Comparison of ENCODE assay signal across 24 cellular contexts in genomic region chr1:230827801-230828200, GRCh38. TPM values are rescaled to one million over a fixed set of nuclear protein-coding genes. Genes with fewer than 3 reads are reported as not detected.
DNase-seq lines count a peak whose midpoint lies in the region; ATAC-seq and TF ChIP-seq lines count a peak whose summit lies in the region.
"Had no signal": no experiment of that assay in that cellular context is flagged by ENCODE, and none has a peak within 500 bp of the region (broad histone marks: within the 10 kb centered on the region; RNA-seq: fewer than 3 reads in every experiment).

No MANE protein-coding gene starts in this region.

- H3K36me3 ChIP-seq in ascending aorta (no peaks in the 10 kb centered on the region), thoracic aorta (no peaks in the 10 kb centered on the region), H7 (replicated peaks; ENCODE audit: control insufficient read depth, insufficient read depth, low read length) (no peaks in the 10 kb centered on the region)
- H3K36me3 ChIP-seq: colonic mucosa, Peyer's patch, SJSA1, spleen, uterus had no signal

- peak in 1 of 2 donors; percentile 62 for DNase-seq in ascending aorta (ENCODE audit: low spot score in 2 of 2)
- DNase-seq in ecto neural progenitor cell (ENCODE audit: low spot score) = peak; percentile 27
- peak; percentile 65 for DNase-seq in osteocyte (ENCODE audit: extremely low spot score, unreplicated experiment)
- DNase-seq in thoracic aorta (ENCODE audit: low spot score) = no peak
- no peak for DNase-seq in NOMO-1 (lab: John Stamatoyannopoulos, UW; ENCODE audit: unreplicated experiment in 2 of 2)
- DNase-seq in left colon = no peak
- no peak for DNase-seq in H7
- DNase-seq: activated CD4-positive, alpha-beta T cell treated with anti-CD3 and anti-CD28 coated beads for 4 hours; activated CD8-positive, alpha-beta memory T cell treated with anti-CD3 and anti-CD28 coated beads, Interleukin-2, amount 10 ng/mL, durations not matched to agents 7 days and 5 days; CD4-positive, CD25-positive, alpha-beta regulatory T cell; colonic mucosa; H9; mucosa of descending colon; NCI-H2081; NK-92 treated with Interleukin-12 subunit alpha and Interleukin-12 subunit beta, amount 100 ng/mL, for 24 hours; Peyer's patch; spleen; stimulated activated CD4-positive, alpha-beta T cell treated with anti-CD3 and anti-CD28 coated beads, Interleukin-4, amount 100 ng/mL, for 24 hours; T-helper 1 cell had no signal

- H3K9me3 ChIP-seq in ascending aorta = no peaks in the 10 kb centered on the region
- H3K9me3 ChIP-seq in thoracic aorta = no peaks in the 10 kb centered on the region
- H3K9me3 ChIP-seq: colonic mucosa, mucosa of descending colon, Peyer's patch, SJSA1, uterus had no signal

- no peaks in the 10 kb centered on the region for H3K27me3 Mint-ChIP-seq in osteocyte (ENCODE audit: unreplicated experiment)
- H3K27me3 Mint-ChIP-seq: activated CD8-positive, alpha-beta memory T cell treated with anti-CD3 and anti-CD28 coated beads, Interleukin-2, amount 10 ng/mL, durations not matched to agents 7 days and 5 days; activated naive CD8-positive, alpha-beta T cell had no signal

- peaks cover 58% of the 10 kb centered on the region for H3K4me1 Mint-ChIP-seq in osteocyte (ENCODE audit: unreplicated experiment)
- H3K4me1 Mint-ChIP-seq: activated CD8-positive, alpha-beta memory T cell treated with anti-CD3 and anti-CD28 coated beads, Interleukin-2, amount 10 ng/mL, durations not matched to agents 7 days and 5 days; CD4-positive, CD25-positive, alpha-beta regulatory T cell; H9 had no signal

- H3K27ac ChIP-seq in ascending aorta (peak overlapping the region; percentile 90 to 94), thoracic aorta (peak overlapping the region; percentile 84 to 91)
- H3K27ac ChIP-seq: colonic mucosa, Peyer's patch, SJSA1 had no signal

- peak overlapping the region; percentile 62 for H3K27ac Mint-ChIP-seq in osteocyte (ENCODE audit: unreplicated experiment)
- H3K27ac Mint-ChIP-seq: activated CD8-positive, alpha-beta memory T cell treated with anti-CD3 and anti-CD28 coated beads, Interleukin-2, amount 10 ng/mL, durations not matched to agents 7 days and 5 days; activated naive CD8-positive, alpha-beta T cell; activated T-helper 1 cell treated with anti-CD3 and anti-CD28 coated beads, Interleukin-12 subunit alpha, Interleukin-12 subunit beta, Interleukin-2, Interleukin-4 antibody, amounts not matched to agents 30 ng/mL and 10 ng/mL and 1 ng/mL, durations not matched to agents 14 hours and 24 hours and 36 hours; CD4-positive, CD25-positive, alpha-beta regulatory T cell; stimulated activated naive CD8-positive, alpha-beta T cell treated with anti-CD3 and anti-CD28 coated beads, Interleukin-15, Interleukin-2, amounts not matched to agents 100 ng/mL and 50 ng/mL, for 24 hours had no signal

- peaks cover 2% of the 10 kb centered on the region for H3K36me3 Mint-ChIP-seq in osteocyte (ENCODE audit: unreplicated experiment)
- H3K36me3 Mint-ChIP-seq: activated CD8-positive, alpha-beta memory T cell treated with anti-CD3 and anti-CD28 coated beads, Interleukin-2, amount 10 ng/mL, durations not matched to agents 7 days and 5 days; activated naive CD8-positive, alpha-beta T cell; CD4-positive, CD25-positive, alpha-beta regulatory T cell had no signal

- H3K4me3 Mint-ChIP-seq in osteocyte (ENCODE audit: unreplicated experiment) = no peak overlapping the region
- H3K4me3 Mint-ChIP-seq: activated CD8-positive, alpha-beta memory T cell treated with anti-CD3 and anti-CD28 coated beads, Interleukin-2, amount 10 ng/mL, durations not matched to agents 7 days and 5 days; activated naive CD8-positive, alpha-beta T cell; activated T-helper 1 cell treated with anti-CD3 and anti-CD28 coated beads, Interleukin-12 subunit alpha, Interleukin-12 subunit beta, Interleukin-2, Interleukin-4 antibody, amounts not matched to agents 30 ng/mL and 10 ng/mL and 1 ng/mL, durations not matched to agents 14 hours and 24 hours and 36 hours; CD4-positive, CD25-positive, alpha-beta regulatory T cell; H9; stimulated activated naive CD8-positive, alpha-beta T cell treated with anti-CD3 and anti-CD28 coated beads, Interleukin-15, Interleukin-2, amounts not matched to agents 100 ng/mL and 50 ng/mL, for 24 hours had no signal

- H3K4me3 ChIP-seq in ascending aorta (no peak overlapping the region), thoracic aorta (no peak overlapping the region), H7 (ENCODE audit: insufficient read depth, low read depth, low read length) (no peak overlapping the region)
- H3K4me3 ChIP-seq: colonic mucosa, mucosa of descending colon, Peyer's patch, SJSA1, spleen, uterus had no signal

- no peak for TF ChIP-seq CTCF in ascending aorta (IDR thresholded peaks at IDR 0.05)
- TF ChIP-seq CTCF in osteocyte (IDR thresholded peaks at IDR 0.05) = no peak
- no peak for TF ChIP-seq CTCF in thoracic aorta (IDR thresholded peaks at IDR 0.05)

- H3K9me3 Mint-ChIP-seq in osteocyte (ENCODE audit: unreplicated experiment) = peaks cover under 1% of the 10 kb centered on the region
- H3K9me3 Mint-ChIP-seq: activated T-helper 1 cell treated with anti-CD3 and anti-CD28 coated beads, Interleukin-12 subunit alpha, Interleukin-12 subunit beta, Interleukin-2, Interleukin-4 antibody, amounts not matched to agents 30 ng/mL and 10 ng/mL and 1 ng/mL, durations not matched to agents 14 hours and 24 hours and 36 hours; H9 had no signal

- H3K27me3 ChIP-seq in ascending aorta = no peaks in the 10 kb centered on the region
- H3K27me3 ChIP-seq in thoracic aorta (replicated peaks; ENCODE audit: insufficient read depth) = no peaks in the 10 kb centered on the region
- no peaks in the 10 kb centered on the region for H3K27me3 ChIP-seq in H7 (ENCODE audit: control insufficient read depth, insufficient read depth, low read length)
- H3K27me3 ChIP-seq: colonic mucosa, Peyer's patch, SJSA1, uterus had no signal

- intact Hi-C loops in ascending aorta (cut with DNase I) (no loop called here), left colon (cut with DNase I, micrococcal nuclease) (no loop called here)

- ATAC-seq in thoracic aorta (ENCODE audit: insufficient number of reproducible peaks, low FRiP score, low read depth) = no peak
- ATAC-seq in left colon = no peak
- ATAC-seq: activated CD8-positive, alpha-beta memory T cell treated with anti-CD3 and anti-CD28 coated beads, Interleukin-2, amount 10 ng/mL, durations not matched to agents 7 days and 5 days; mucosa of descending colon had no signal

- H3K4me1 ChIP-seq in ascending aorta = peaks cover 24 to 60% of the 10 kb centered on the region in 2 donors
- H3K4me1 ChIP-seq in thoracic aorta (ENCODE audit: control insufficient read depth in 1 of 2, low read depth in 2 of 2) = peaks cover 47 to 85% of the 10 kb centered on the region in 2 donors
- H3K4me1 ChIP-seq: colonic mucosa, spleen had no signal

RNA-seq across cellular contexts. Expression of gene C1orf198, which starts 40.5 kb away (rescaled TPM):
- total RNA-seq in ascending aorta (225 TPM), osteocyte (274 and 281 TPM in 2 replicates), thoracic aorta (100 to 1,000 TPM; 166 to 273 TPM), left colon (10 to 100 TPM; 14.4 to 16.6 TPM)
- total RNA-seq in H7 (2014; rRNA removed; shearing (Covaris generic)) = 38.6 and 52.0 TPM in 2 replicates

Comparison
In these comparisons a context has a peak if more than half of its experiments do, and no peak if none do; other contexts are left out.
1. DNase-seq: peak in ecto neural progenitor cell (single experiment) and osteocyte (single experiment); none in thoracic aorta (single experiment), NOMO-1 (0 of 2), left colon (0 of 2) and H7 (single experiment).